In genomic region chr9:128688501-128689292, GRCh38 we compare ENCODE assay signal across 1 cellular context.
TF ChIP-seq lines count a peak whose summit lies in the region.

A gene with protein sequence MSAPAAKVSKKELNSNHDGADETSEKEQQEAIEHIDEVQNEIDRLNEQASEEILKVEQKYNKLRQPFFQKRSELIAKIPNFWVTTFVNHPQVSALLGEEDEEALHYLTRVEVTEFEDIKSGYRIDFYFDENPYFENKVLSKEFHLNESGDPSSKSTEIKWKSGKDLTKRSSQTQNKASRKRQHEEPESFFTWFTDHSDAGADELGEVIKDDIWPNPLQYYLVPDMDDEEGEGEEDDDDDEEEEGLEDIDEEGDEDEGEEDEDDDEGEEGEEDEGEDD (plus strand): TSS chr9:128689222. CDS start chr9:128689583, 361 bp downstream.

TF ChIP-seq in K562, 482 proteins besides CTCF, POLR2A, EP300 and RAD21 (continued from another document and continues in another):
- TF ChIP-seq, protein P1, sequence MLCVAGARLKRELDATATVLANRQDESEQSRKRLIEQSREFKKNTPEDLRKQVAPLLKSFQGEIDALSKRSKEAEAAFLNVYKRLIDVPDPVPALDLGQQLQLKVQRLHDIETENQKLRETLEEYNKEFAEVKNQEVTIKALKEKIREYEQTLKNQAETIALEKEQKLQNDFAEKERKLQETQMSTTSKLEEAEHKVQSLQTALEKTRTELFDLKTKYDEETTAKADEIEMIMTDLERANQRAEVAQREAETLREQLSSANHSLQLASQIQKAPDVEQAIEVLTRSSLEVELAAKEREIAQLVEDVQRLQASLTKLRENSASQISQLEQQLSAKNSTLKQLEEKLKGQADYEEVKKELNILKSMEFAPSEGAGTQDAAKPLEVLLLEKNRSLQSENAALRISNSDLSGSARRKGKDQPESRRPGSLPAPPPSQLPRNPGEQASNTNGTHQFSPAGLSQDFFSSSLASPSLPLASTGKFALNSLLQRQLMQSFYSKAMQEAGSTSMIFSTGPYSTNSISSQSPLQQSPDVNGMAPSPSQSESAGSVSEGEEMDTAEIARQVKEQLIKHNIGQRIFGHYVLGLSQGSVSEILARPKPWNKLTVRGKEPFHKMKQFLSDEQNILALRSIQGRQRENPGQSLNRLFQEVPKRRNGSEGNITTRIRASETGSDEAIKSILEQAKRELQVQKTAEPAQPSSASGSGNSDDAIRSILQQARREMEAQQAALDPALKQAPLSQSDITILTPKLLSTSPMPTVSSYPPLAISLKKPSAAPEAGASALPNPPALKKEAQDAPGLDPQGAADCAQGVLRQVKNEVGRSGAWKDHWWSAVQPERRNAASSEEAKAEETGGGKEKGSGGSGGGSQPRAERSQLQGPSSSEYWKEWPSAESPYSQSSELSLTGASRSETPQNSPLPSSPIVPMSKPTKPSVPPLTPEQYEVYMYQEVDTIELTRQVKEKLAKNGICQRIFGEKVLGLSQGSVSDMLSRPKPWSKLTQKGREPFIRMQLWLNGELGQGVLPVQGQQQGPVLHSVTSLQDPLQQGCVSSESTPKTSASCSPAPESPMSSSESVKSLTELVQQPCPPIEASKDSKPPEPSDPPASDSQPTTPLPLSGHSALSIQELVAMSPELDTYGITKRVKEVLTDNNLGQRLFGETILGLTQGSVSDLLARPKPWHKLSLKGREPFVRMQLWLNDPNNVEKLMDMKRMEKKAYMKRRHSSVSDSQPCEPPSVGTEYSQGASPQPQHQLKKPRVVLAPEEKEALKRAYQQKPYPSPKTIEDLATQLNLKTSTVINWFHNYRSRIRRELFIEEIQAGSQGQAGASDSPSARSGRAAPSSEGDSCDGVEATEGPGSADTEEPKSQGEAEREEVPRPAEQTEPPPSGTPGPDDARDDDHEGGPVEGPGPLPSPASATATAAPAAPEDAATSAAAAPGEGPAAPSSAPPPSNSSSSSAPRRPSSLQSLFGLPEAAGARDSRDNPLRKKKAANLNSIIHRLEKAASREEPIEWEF (CRISPR knock-in tag; IDR thresholded peaks at IDR 0.05): no peak
- TF ChIP-seq CGGBP1 (CRISPR knock-in tag; IDR thresholded peaks at IDR 0.05) (no peak), ZBTB9 (CRISPR knock-in tag; IDR thresholded peaks at IDR 0.05) (peak; percentile 93), TAF1 (IDR thresholded peaks at IDR 0.05; ENCODE audit: control insufficient read depth, extremely low read depth, insufficient read depth, low read length, severe bottlenecking) (peak; percentile 93), RFX7 (CRISPR knock-in tag; IDR thresholded peaks at IDR 0.05) (no peak), MTA3 (IDR thresholded peaks at IDR 0.05; ENCODE audit: borderline replicate concordance) (peak; percentile 91), ARID4B (CRISPR knock-in tag; IDR thresholded peaks at IDR 0.05) (peak; percentile 52; the same call in 1 of the 2 replicates), NUFIP1 (IDR thresholded peaks at IDR 0.05; ENCODE audit: partially characterized antibody) (no peak), SMARCE1 (IDR thresholded peaks at IDR 0.05) (peak; percentile 68; the same call in 1 of the 2 replicates), RAD51 (IDR thresholded peaks at IDR 0.05; ENCODE audit: borderline replicate concordance, low read depth) (peak; percentile 87), ZFP1 (CRISPR knock-in tag; IDR thresholded peaks at IDR 0.05) (no peak), MCM3 (IDR thresholded peaks at IDR 0.05) (no peak), ILF3 (IDR thresholded peaks at IDR 0.05; ENCODE audit: borderline replicate concordance) (no peak)
- TF ChIP-seq, protein P2, sequence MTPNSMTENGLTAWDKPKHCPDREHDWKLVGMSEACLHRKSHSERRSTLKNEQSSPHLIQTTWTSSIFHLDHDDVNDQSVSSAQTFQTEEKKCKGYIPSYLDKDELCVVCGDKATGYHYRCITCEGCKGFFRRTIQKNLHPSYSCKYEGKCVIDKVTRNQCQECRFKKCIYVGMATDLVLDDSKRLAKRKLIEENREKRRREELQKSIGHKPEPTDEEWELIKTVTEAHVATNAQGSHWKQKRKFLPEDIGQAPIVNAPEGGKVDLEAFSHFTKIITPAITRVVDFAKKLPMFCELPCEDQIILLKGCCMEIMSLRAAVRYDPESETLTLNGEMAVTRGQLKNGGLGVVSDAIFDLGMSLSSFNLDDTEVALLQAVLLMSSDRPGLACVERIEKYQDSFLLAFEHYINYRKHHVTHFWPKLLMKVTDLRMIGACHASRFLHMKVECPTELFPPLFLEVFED (CRISPR knock-in tag; conservative IDR thresholded peaks at IDR 0.05): peak; percentile 79; the same call in 1 of the 2 replicates
- TF ChIP-seq, protein P3, sequence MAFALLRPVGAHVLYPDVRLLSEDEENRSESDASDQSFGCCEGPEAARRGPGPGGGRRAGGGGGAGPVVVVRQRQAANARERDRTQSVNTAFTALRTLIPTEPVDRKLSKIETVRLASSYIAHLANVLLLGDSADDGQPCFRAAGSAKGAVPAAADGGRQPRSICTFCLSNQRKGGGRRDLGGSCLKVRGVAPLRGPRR (CRISPR knock-in tag; IDR thresholded peaks at IDR 0.05): peak; percentile 90
- TF ChIP-seq, protein P4, sequence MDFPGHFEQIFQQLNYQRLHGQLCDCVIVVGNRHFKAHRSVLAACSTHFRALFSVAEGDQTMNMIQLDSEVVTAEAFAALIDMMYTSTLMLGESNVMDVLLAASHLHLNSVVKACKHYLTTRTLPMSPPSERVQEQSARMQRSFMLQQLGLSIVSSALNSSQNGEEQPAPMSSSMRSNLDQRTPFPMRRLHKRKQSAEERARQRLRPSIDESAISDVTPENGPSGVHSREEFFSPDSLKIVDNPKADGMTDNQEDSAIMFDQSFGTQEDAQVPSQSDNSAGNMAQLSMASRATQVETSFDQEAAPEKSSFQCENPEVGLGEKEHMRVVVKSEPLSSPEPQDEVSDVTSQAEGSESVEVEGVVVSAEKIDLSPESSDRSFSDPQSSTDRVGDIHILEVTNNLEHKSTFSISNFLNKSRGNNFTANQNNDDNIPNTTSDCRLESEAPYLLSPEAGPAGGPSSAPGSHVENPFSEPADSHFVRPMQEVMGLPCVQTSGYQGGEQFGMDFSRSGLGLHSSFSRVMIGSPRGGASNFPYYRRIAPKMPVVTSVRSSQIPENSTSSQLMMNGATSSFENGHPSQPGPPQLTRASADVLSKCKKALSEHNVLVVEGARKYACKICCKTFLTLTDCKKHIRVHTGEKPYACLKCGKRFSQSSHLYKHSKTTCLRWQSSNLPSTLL (IDR thresholded peaks at IDR 0.05): no peak
- TF ChIP-seq, protein P5, sequence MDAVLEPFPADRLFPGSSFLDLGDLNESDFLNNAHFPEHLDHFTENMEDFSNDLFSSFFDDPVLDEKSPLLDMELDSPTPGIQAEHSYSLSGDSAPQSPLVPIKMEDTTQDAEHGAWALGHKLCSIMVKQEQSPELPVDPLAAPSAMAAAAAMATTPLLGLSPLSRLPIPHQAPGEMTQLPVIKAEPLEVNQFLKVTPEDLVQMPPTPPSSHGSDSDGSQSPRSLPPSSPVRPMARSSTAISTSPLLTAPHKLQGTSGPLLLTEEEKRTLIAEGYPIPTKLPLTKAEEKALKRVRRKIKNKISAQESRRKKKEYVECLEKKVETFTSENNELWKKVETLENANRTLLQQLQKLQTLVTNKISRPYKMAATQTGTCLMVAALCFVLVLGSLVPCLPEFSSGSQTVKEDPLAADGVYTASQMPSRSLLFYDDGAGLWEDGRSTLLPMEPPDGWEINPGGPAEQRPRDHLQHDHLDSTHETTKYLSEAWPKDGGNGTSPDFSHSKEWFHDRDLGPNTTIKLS (IDR thresholded peaks at IDR 0.05; ENCODE audit: borderline replicate concordance, low read depth): peak; percentile 75; the same call in 1 of the 2 replicates
- TF ChIP-seq, protein P6, sequence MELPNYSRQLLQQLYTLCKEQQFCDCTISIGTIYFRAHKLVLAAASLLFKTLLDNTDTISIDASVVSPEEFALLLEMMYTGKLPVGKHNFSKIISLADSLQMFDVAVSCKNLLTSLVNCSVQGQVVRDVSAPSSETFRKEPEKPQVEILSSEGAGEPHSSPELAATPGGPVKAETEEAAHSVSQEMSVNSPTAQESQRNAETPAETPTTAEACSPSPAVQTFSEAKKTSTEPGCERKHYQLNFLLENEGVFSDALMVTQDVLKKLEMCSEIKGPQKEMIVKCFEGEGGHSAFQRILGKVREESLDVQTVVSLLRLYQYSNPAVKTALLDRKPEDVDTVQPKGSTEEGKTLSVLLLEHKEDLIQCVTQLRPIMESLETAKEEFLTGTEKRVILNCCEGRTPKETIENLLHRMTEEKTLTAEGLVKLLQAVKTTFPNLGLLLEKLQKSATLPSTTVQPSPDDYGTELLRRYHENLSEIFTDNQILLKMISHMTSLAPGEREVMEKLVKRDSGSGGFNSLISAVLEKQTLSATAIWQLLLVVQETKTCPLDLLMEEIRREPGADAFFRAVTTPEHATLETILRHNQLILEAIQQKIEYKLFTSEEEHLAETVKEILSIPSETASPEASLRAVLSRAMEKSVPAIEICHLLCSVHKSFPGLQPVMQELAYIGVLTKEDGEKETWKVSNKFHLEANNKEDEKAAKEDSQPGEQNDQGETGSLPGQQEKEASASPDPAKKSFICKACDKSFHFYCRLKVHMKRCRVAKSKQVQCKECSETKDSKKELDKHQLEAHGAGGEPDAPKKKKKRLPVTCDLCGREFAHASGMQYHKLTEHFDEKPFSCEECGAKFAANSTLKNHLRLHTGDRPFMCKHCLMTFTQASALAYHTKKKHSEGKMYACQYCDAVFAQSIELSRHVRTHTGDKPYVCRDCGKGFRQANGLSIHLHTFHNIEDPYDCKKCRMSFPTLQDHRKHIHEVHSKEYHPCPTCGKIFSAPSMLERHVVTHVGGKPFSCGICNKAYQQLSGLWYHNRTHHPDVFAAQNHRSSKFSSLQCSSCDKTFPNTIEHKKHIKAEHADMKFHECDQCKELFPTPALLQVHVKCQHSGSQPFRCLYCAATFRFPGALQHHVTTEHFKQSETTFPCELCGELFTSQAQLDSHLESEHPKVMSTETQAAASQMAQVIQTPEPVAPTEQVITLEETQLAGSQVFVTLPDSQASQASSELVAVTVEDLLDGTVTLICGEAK (IDR thresholded peaks at IDR 0.05): peak; percentile 56; the same call in 1 of the 2 replicates
- TF ChIP-seq, protein P6 (CRISPR knock-in tag; IDR thresholded peaks at IDR 0.05): no peak
